1 cellular context compared by ENCODE assay signal in genomic region chr1:156910309-156910782, GRCh38.
TF ChIP-seq lines count a peak whose summit lies in the region.

No MANE protein-coding gene starts in this region.

TF ChIP-seq in K562, 482 proteins besides CTCF, POLR2A, EP300 and RAD21 (continued from another document and continues in another):
- TF ChIP-seq RREB1 (CRISPR knock-in tag; IDR thresholded peaks at IDR 0.05) (no peak), VEZF1 (CRISPR knock-in tag; IDR thresholded peaks at IDR 0.05) (peak; percentile 87), FOXA3 (CRISPR knock-in tag; conservative IDR thresholded peaks at IDR 0.05 in 1 of 2, IDR thresholded peaks at IDR 0.05 in 1 of 2) (no peak), SAFB2 (IDR thresholded peaks at IDR 0.05; ENCODE audit: borderline replicate concordance, low read depth, low read length, severe bottlenecking) (no peak), EGR1 (conservative IDR thresholded peaks at IDR 0.05) (peak; percentile 75), MYNN (IDR thresholded peaks at IDR 0.05) (0 out of 2 replicates have a peak, but pooled peaks have one; percentile 37), MYNN (CRISPR knock-in tag; IDR thresholded peaks at IDR 0.05) (no peak), TCF7L2 (IDR thresholded peaks at IDR 0.05; ENCODE audit: low read depth, low read length) (no peak), POLR2AphosphoS5 (IDR thresholded peaks at IDR 0.05; ENCODE audit: control insufficient read depth, insufficient read depth, low read depth, low read length) (no peak), TEAD1 (CRISPR knock-in tag; IDR thresholded peaks at IDR 0.05) (no peak), TCF3 (CRISPR knock-in tag; IDR thresholded peaks at IDR 0.05) (no peak), CTCFL (IDR thresholded peaks at IDR 0.05; ENCODE audit: borderline replicate concordance, insufficient read depth, low read depth, low read length, poor library complexity, severe bottlenecking) (peak; percentile 65), ZKSCAN1 (IDR thresholded peaks at IDR 0.05; ENCODE audit: low read depth, low read length) (no peak), MLX (CRISPR knock-in tag; conservative IDR thresholded peaks at IDR 0.05) (no peak), RFX7 (CRISPR knock-in tag; IDR thresholded peaks at IDR 0.05) (no peak), GTF3C2 (IDR thresholded peaks at IDR 0.05; ENCODE audit: borderline replicate concordance, extremely low read depth, insufficient read length) (no peak), HDAC1 (IDR thresholded peaks at IDR 0.05) (0 out of 4 replicates have a peak, but pooled peaks of 1 of the 2 experiments have one; percentile 15), DDX20 (tag; IDR thresholded peaks at IDR 0.05; ENCODE audit: low read depth) (no peak), SRSF9 (IDR thresholded peaks at IDR 0.05; ENCODE audit: borderline replicate concordance, low read depth, low read length) (no peak), CHD4 (IDR thresholded peaks at IDR 0.05; ENCODE audit: insufficient read depth, insufficient replicate concordance, low read depth, low read length, poor library complexity, severe bottlenecking) (no peak), TAF9B (IDR thresholded peaks at IDR 0.05; ENCODE audit: partially characterized antibody) (no peak), CC2D1A (IDR thresholded peaks at IDR 0.05) (0 out of 2 replicates have a peak, but pooled peaks have one; percentile 51), ZBTB12 (CRISPR knock-in tag; IDR thresholded peaks at IDR 0.05) (no peak), KLF6 (CRISPR knock-in tag; IDR thresholded peaks at IDR 0.05; ENCODE audit: borderline replicate concordance) (no peak), ZNF12 (CRISPR knock-in tag; IDR thresholded peaks at IDR 0.05) (no peak), GABPA (tag; conservative IDR thresholded peaks at IDR 0.05; ENCODE audit: low read depth) (no peak), FOXJ2 (tag; IDR thresholded peaks at IDR 0.05) (no peak), TAL1 (IDR thresholded peaks at IDR 0.05) (no peak), SP1 (CRISPR knock-in tag; IDR thresholded peaks at IDR 0.05) (peak; percentile 52; the same call in 1 of the 2 replicates), BRD9 (IDR thresholded peaks at IDR 0.05; ENCODE audit: low read depth, partially characterized antibody) (no peak), MECOM (CRISPR knock-in tag; IDR thresholded peaks at IDR 0.05) (no peak), MEF2D (tag; conservative IDR thresholded peaks at IDR 0.05; ENCODE audit: low read depth) (no peak), HMGXB4 (CRISPR knock-in tag; IDR thresholded peaks at IDR 0.05) (no peak), IFI16 (CRISPR knock-in tag; IDR thresholded peaks at IDR 0.05) (no peak), NEUROD1 (IDR thresholded peaks at IDR 0.05; ENCODE audit: borderline replicate concordance, low read depth, low read length, partially characterized antibody) (no peak), ETV1 (tag; conservative IDR thresholded peaks at IDR 0.05; ENCODE audit: low read depth) (no peak), ZBTB7A (IDR thresholded peaks at IDR 0.05; ENCODE audit: borderline replicate concordance, control insufficient read depth, low read depth, low read length) (peak; percentile 93), ILF3 (IDR thresholded peaks at IDR 0.05; ENCODE audit: borderline replicate concordance) (no peak), ETV5 (CRISPR knock-in tag; IDR thresholded peaks at IDR 0.05; ENCODE audit: low read depth) (no peak), MITF (IDR thresholded peaks at IDR 0.05) (no peak), TAF7 (tag; IDR thresholded peaks at IDR 0.05) (no peak), ZNF133 (CRISPR knock-in tag; IDR thresholded peaks at IDR 0.05) (no peak), ZNF76 (CRISPR knock-in tag; IDR thresholded peaks at IDR 0.05; ENCODE audit: borderline replicate concordance) (no peak), MYC (IDR thresholded peaks at IDR 0.05; ENCODE audit: low read depth, low read length) (0 out of 2 replicates have a peak, but pooled peaks have one; percentile 16), MYC (CRISPR knock-in tag; IDR thresholded peaks at IDR 0.05; ENCODE audit: borderline replicate concordance, low read depth) (no peak), YBX1 (IDR thresholded peaks at IDR 0.05) (no peak)
